ENCODE assay signal across 17 cellular contexts in genomic region chr19:40735003-40735771, GRCh38. TPM values are rescaled to one million over a fixed set of nuclear protein-coding genes. Genes with fewer than 3 reads are reported as not detected.
"Had no signal": no experiment of that assay in that cellular context is flagged by ENCODE, and none has a peak within 500 bp of the region (broad histone marks: within the 10 kb centered on the region; RNA-seq: fewer than 3 reads in every experiment).

No MANE protein-coding gene starts in this region.

- H3K27ac Mint-ChIP-seq: stimulated activated naive CD8-positive, alpha-beta T cell treated with anti-CD3 and anti-CD28 coated beads, Interleukin-15, amount 100 ng/mL, for 72 hours had no signal

- H3K9me3 ChIP-seq: SK-N-SH, thoracic aorta had no signal

- H3K4me3 ChIP-seq: coronary artery, thoracic aorta had no signal

- ATAC-seq: left cardiac atrium; stimulated activated naive CD8-positive, alpha-beta T cell treated with anti-CD3 and anti-CD28 coated beads, Interleukin-15, amount 100 ng/mL, for 72 hours had no signal

- H3K27me3 Mint-ChIP-seq: stimulated activated naive CD8-positive, alpha-beta T cell treated with anti-CD3 and anti-CD28 coated beads, Interleukin-15, amount 100 ng/mL, for 72 hours had no signal

- H3K9me3 Mint-ChIP-seq: neural crest cell; stimulated activated naive CD8-positive, alpha-beta T cell treated with anti-CD3 and anti-CD28 coated beads, Interleukin-15, amount 100 ng/mL, for 72 hours had no signal

- DNase-seq: activated CD4-positive, alpha-beta T cell treated with anti-CD3 and anti-CD28 coated beads for 4 hours; activated naive CD4-positive, alpha-beta T cell treated with Interleukin-2 at 50 U/mL for 16 hours; caudate nucleus; effector memory CD4-positive, alpha-beta T cell; left cardiac atrium; mesendoderm; SK-N-SH; stimulated activated CD4-positive, alpha-beta T cell treated with anti-CD3 and anti-CD28 coated beads, Interleukin-15, amount 100 ng/mL, for 24 hours; stimulated activated CD4-positive, alpha-beta T cell treated with anti-CD3 and anti-CD28 coated beads, Interleukin-4, amount 100 ng/mL, for 24 hours; stimulated activated naive CD8-positive, alpha-beta T cell treated with anti-CD3 and anti-CD28 coated beads, Interleukin-15, amount 100 ng/mL, for 72 hours had no signal

- H3K27ac ChIP-seq: coronary artery, thoracic aorta had no signal

- H3K4me3 Mint-ChIP-seq: neural crest cell; stimulated activated naive CD8-positive, alpha-beta T cell treated with anti-CD3 and anti-CD28 coated beads, Interleukin-15, amount 100 ng/mL, for 72 hours had no signal

- H3K9ac ChIP-seq: SK-N-SH had no signal

- H3K4me2 ChIP-seq: SK-N-SH had no signal

RNA-seq across cellular contexts. Expression of gene MIA, which starts 40.1 kb away (rescaled TPM):
- total RNA-seq: epithelial cell of proximal tubule; myocyte; osteocyte; T-helper 1 cell treated with Interleukin-12 subunit alpha and Interleukin-12 subunit beta and Interleukin-4 antibody, amounts not matched to agents 30 ng/mL and 1 ng/mL, for 36 hours; thoracic aorta had no signal
- polyA plus RNA-seq: SK-N-SH had no signal
